20 cellular contexts compared by ENCODE assay signal in genomic region chr11:132052904-132053303, GRCh38.
"Had no signal": no experiment of that assay in that cellular context is flagged by ENCODE, and none has a peak within 500 bp of the region (broad histone marks: within the 10 kb centered on the region; RNA-seq: fewer than 3 reads in every experiment).

No MANE protein-coding gene starts in this region.

- H3K27ac ChIP-seq: body of pancreas, suprapubic skin, transverse colon, uterus had no signal

- H3K9me3 ChIP-seq: body of pancreas, suprapubic skin, transverse colon, uterus had no signal

- H3K27me3 ChIP-seq: body of pancreas, suprapubic skin, transverse colon, uterus had no signal

- H3K4me1 ChIP-seq: body of pancreas, suprapubic skin, transverse colon, uterus had no signal

- DNase-seq: activated CD4-positive, alpha-beta T cell treated with anti-CD3 and anti-CD28 coated beads, Interleukin-2, amount 50 U/mL, for 4 hours; amygdala; body of pancreas; central memory CD4-positive, alpha-beta T cell; cortex of kidney; effector CD4-positive, alpha-beta T cell; foreskin fibroblast; glutamatergic neuron; hippocampal formation; islet precursor cell; midbrain; nephron progenitor cell; occipital lobe; T-helper 2 cell; transverse colon; uterus had no signal

- ATAC-seq: body of pancreas, esophagus mucosa, left lobe of liver had no signal

- H3K4me3 ChIP-seq: body of pancreas, lung, suprapubic skin, transverse colon, uterus had no signal

- H3K36me3 ChIP-seq: suprapubic skin, transverse colon, uterus had no signal
